ENCODE assay signal across 14 cellular contexts in genomic region chr13:89380101-89380500, GRCh38.
DNase-seq lines count a peak whose midpoint lies in the region; ATAC-seq, FAIRE-seq and TF ChIP-seq lines count a peak whose summit lies in the region.
"Had no signal": no experiment of that assay in that cellular context is flagged by ENCODE, and none has a peak within 500 bp of the region (broad histone marks: within the 10 kb centered on the region; RNA-seq: fewer than 3 reads in every experiment).

No MANE protein-coding gene starts in this region.

- WGBS in neuronal stem cell (ENCODE audit: extremely low coverage in 2 of 2, insufficient read length in 2 of 2, insufficient replicate concordance in 1 of 2), 2 donors = no CpG with 5 or more reads among the region's 3 CpGs

- no peak overlapping the region for H2AK5ac ChIP-seq in neuronal stem cell (ENCODE audit: low read depth, low read length)

- H2BK120ac ChIP-seq in neuronal stem cell (ENCODE audit: low read depth, low read length) = no peak overlapping the region

- no peak overlapping the region for H3K4ac ChIP-seq in neuronal stem cell (ENCODE audit: low read length)

- H2BK15ac ChIP-seq in neuronal stem cell (ENCODE audit: low read length) = no peak overlapping the region

- H3K9ac ChIP-seq in neuronal stem cell (ENCODE audit: low read depth, low read length, poor library complexity) = no peak overlapping the region

- no peak for TF ChIP-seq POLR2A in NB4 (IDR thresholded peaks at IDR 0.05; ENCODE audit: extremely low read depth, insufficient read length)

- H3K4me3 ChIP-seq in NB4 (ENCODE audit: low read depth, low read length) (no peak overlapping the region), choroid plexus epithelial cell (ENCODE audit: low read depth, low read length) (no peak overlapping the region), neuronal stem cell (ENCODE audit: low read length in 2 of 2) (no peak overlapping the region)
- H3K4me3 ChIP-seq: lower lobe of right lung, uterus had no signal

- no peaks in the 10 kb centered on the region for H3K27me3 ChIP-seq in neuronal stem cell (ENCODE audit: control insufficient read depth in 3 of 3, insufficient read depth in 3 of 3, low read depth in 1 of 3, low read length in 3 of 3)
- H3K27me3 ChIP-seq: uterus had no signal

- H3K9me3 ChIP-seq in neuronal stem cell (replicated peaks in 1 of 2; ENCODE audit: control insufficient read depth in 2 of 2, insufficient read depth in 1 of 2, low read depth in 1 of 2, low read length in 2 of 2) = no peaks in the 10 kb centered on the region
- H3K9me3 ChIP-seq: lower lobe of right lung, uterus had no signal

- no peak overlapping the region for H3K18ac ChIP-seq in neuronal stem cell (ENCODE audit: low read length)

- no peak overlapping the region for H3K4me2 ChIP-seq in neuronal stem cell (ENCODE audit: insufficient read depth, low read length, poor library complexity, severe bottlenecking)

- no peaks in the 10 kb centered on the region for H3K79me1 ChIP-seq in neuronal stem cell (ENCODE audit: low read depth, low read length)

- no peak overlapping the region for H2BK5ac ChIP-seq in neuronal stem cell (ENCODE audit: low read length)

- H3K23ac ChIP-seq in neuronal stem cell (ENCODE audit: low read depth, low read length, poor library complexity) = no peak overlapping the region

- ATAC-seq in HG03442 (IDR thresholded peaks at IDR 0.05; ENCODE audit: unreplicated experiment) = no peak

- H2BK12ac ChIP-seq in neuronal stem cell (ENCODE audit: low read length) = no peak overlapping the region

- DNase-seq in SKM-1 treated with dmso at 0.1 percent for 144 hours (lab: John Stamatoyannopoulos, UW; ENCODE audit: unreplicated experiment) (peak; percentile 10), SKM-1 (lab: John Stamatoyannopoulos, UW; ENCODE audit: unreplicated experiment) (no peak), NB4 (ENCODE audit: low read depth) (peak; percentile 9), choroid plexus epithelial cell (ENCODE audit: low read depth) (peak; percentile 13), ureter (ENCODE audit: low spot score) (peak; percentile 63), urothelium cell line (ENCODE audit: low spot score) (no peak), neuronal stem cell (ENCODE audit: low spot score) (no peak)
- DNase-seq: amygdala, lower lobe of right lung, NCI-H2107, uterus had no signal

- TF ChIP-seq CTCF in NB4 (IDR thresholded peaks at IDR 0.05; ENCODE audit: low read depth, low read length) (no peak), choroid plexus epithelial cell (conservative IDR thresholded peaks at IDR 0.05; ENCODE audit: low read depth, low read length) (no peak)

- no peak overlapping the region for H3K14ac ChIP-seq in neuronal stem cell (ENCODE audit: low read length)

- no peak for FAIRE-seq in urothelium cell line (lab: Jason Lieb, UNC)
- FAIRE-seq: HTR-8/SVneo had no signal

- H3K4me1 ChIP-seq in neuronal stem cell (ENCODE audit: control insufficient read depth in 2 of 2, insufficient read depth in 1 of 2, low read depth in 1 of 2, low read length in 2 of 2) = no peaks in the 10 kb centered on the region
- H3K4me1 ChIP-seq: lower lobe of right lung, uterus had no signal

- no peak overlapping the region for H4K91ac ChIP-seq in neuronal stem cell (ENCODE audit: low read depth, low read length, poor library complexity)

- H4K8ac ChIP-seq in neuronal stem cell (ENCODE audit: low read depth, low read length) = no peak overlapping the region

- no peaks in the 10 kb centered on the region for H3K36me3 ChIP-seq in neuronal stem cell (replicated peaks in 1 of 2; ENCODE audit: control insufficient read depth in 2 of 2, insufficient read depth in 2 of 2, low read length in 2 of 2)
- H3K36me3 ChIP-seq: lower lobe of right lung, uterus had no signal

- H2AFZ ChIP-seq in neuronal stem cell (ENCODE audit: low read length) = no peak overlapping the region

- H3K27ac ChIP-seq in neuronal stem cell (replicated peaks; ENCODE audit: low read length) = no peak overlapping the region
- H3K27ac ChIP-seq: lower lobe of right lung, uterus, VCaP had no signal

Comparison
In these comparisons a context has a peak if more than half of its experiments do, and no peak if none do; other contexts are left out.
1. DNase-seq: peak in SKM-1 treated with dmso at 0.1 percent for 144 hours (single experiment), NB4 (single experiment), choroid plexus epithelial cell (single experiment) and ureter (single experiment); none in SKM-1 (single experiment), urothelium cell line (single experiment) and neuronal stem cell (single experiment).